In the genomic region with DNA sequence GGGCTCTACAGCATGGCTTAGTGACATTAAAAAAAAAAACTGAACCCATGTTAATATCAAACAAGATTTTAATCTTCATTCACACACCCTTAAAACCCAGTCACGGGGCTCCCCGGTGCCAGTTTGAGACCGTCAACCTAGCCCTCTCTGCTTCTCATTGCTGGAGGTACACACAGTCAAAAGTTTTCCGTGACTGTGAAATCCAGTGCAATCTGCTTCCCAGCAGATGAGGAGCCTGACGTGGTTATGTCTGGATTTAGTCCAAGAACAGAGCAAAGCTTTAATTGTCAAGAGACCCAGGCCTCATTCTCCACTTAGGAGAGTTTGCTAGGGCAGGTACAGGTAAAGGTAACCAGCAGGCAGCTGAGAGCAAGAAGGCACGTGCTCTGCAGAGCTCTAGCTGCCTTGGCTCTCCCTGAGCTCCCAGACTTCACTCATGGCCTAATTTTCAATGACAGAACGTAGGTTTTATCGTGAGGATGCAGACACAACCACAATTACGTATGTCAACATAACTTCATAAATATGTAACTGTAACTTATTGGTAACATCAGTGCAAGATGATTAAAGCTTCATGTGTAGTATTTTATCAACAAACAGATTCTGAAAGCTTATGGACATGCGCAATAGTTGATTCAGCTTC, we compare ENCODE assay signal across 1 cellular context.
TF ChIP-seq lines count a peak whose summit lies in the region.

No MANE protein-coding gene starts in this region.

TF ChIP-seq in IMR-90, 13 proteins besides CTCF, POLR2A, EP300 and RAD21:
- TF ChIP-seq ELK1 (IDR thresholded peaks at IDR 0.05; ENCODE audit: borderline replicate concordance, low read depth, low read length): no peak
- no peak for TF ChIP-seq MAFK (IDR thresholded peaks at IDR 0.05; ENCODE audit: low read depth, low read length)
- no peak for TF ChIP-seq CHD1 (IDR thresholded peaks at IDR 0.05; ENCODE audit: low read depth, low read length)
- no peak for TF ChIP-seq MXI1 (IDR thresholded peaks at IDR 0.05; ENCODE audit: borderline replicate concordance, low read depth, low read length)
- TF ChIP-seq CEBPB (IDR thresholded peaks at IDR 0.05; ENCODE audit: low read depth, low read length): no peak
- TF ChIP-seq RCOR1 (IDR thresholded peaks at IDR 0.05; ENCODE audit: insufficient replicate concordance, low read length): no peak
- TF ChIP-seq RFX5 (IDR thresholded peaks at IDR 0.05; ENCODE audit: low read depth, low read length): no peak
- no peak for TF ChIP-seq MAZ (IDR thresholded peaks at IDR 0.05; ENCODE audit: borderline replicate concordance, low read depth, low read length)
- TF ChIP-seq BHLHE40 (IDR thresholded peaks at IDR 0.05; ENCODE audit: low read depth, low read length): no peak
- no peak for TF ChIP-seq FOS (IDR thresholded peaks at IDR 0.05; ENCODE audit: low read depth, low read length)
- TF ChIP-seq, protein P1, sequence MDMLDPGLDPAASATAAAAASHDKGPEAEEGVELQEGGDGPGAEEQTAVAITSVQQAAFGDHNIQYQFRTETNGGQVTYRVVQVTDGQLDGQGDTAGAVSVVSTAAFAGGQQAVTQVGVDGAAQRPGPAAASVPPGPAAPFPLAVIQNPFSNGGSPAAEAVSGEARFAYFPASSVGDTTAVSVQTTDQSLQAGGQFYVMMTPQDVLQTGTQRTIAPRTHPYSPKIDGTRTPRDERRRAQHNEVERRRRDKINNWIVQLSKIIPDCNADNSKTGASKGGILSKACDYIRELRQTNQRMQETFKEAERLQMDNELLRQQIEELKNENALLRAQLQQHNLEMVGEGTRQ (IDR thresholded peaks at IDR 0.05; ENCODE audit: low read depth, low read length): no peak
- no peak for TF ChIP-seq SMC3 (IDR thresholded peaks at IDR 0.05; ENCODE audit: low read depth, low read length)
- no peak for TF ChIP-seq NFE2L2 (IDR thresholded peaks at IDR 0.05; ENCODE audit: low read depth, low read length)
